In the genomic region with DNA sequence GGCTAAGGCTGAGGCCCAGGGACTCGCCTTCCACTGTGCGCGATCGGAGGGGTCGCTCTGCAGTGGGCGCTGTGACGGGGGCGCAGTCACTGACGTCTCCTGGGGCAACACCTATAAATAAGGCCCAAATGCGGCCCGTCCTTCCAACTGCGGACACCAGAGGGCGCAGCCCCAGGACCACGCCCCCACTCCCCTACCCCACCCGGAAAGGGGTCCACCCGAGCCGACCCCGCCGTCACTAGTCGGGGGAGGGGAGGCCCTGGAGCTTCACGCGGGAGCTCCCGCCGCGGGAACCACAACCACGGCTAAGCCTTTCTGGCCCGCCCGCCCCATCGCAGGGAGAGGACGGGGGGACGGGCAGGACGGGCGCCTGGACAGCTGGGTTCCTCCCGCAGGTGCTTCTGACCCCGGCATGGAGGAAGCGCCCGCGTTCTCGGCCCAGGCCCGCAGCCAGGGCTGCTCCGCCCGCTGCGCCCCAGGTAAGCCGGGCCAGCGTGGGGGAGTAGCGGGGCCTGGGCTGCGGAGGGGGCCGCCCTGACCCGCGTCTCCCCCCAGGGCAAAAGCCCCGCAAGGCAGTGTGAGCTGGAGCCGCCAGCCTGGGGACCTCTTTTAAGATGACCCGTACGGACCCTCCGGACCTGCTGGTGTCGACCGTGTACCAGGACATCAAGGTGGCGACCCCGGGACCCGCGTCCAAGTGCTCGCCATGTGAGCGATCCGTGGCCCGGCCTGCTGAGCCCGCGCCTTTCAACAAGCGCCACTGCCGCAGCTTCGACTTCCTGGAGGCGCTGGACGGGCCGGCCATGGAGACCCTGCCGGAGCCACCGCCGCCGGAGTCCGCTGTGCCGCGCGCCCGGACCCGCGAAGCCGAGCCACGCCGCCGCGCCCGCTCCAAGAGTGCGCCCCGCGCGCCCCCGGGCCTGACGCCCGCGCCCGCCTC, we compare ENCODE assay signal across 8 cellular contexts. TPM values are rescaled to one million over a fixed set of nuclear protein-coding genes. Genes with fewer than 3 reads are reported as not detected.
A peak's percentile ranks its signal among the peaks of the same experiment; 100 is the strongest.
DNase-seq lines count a peak whose midpoint lies in the region; ATAC-seq, FAIRE-seq and TF ChIP-seq lines count a peak whose summit lies in the region.
"Not testable (repeated sequence)": the region's sequence is repeated elsewhere in the genome, so short reads cannot be mapped to it uniquely, and the experiment has no call there.

No MANE protein-coding gene starts in this region.

- H4K8ac ChIP-seq in mesenchymal stem cell (ENCODE audit: low read length): not testable (repeated sequence)

- H3K4me3 ChIP-seq in endothelial cell of umbilical vein (replicated peaks in 1 of 3; ENCODE audit: insufficient read depth in 1 of 3, low read depth in 1 of 3, low read length in 3 of 3); mesenchymal stem cell (ENCODE audit: insufficient read depth in 1 of 2, low read depth in 1 of 2, low read length in 2 of 2); uterus: not testable (repeated sequence)

- not testable (repeated sequence) for FAIRE-seq in endothelial cell of umbilical vein (lab: Jason Lieb, UNC)

- not testable (repeated sequence) for DNase-seq in GM10248 (ENCODE audit: extremely low spot score); endothelial cell of umbilical vein (ENCODE audit: low read depth, low spot score)
- peak; percentile 40 for DNase-seq in NCI-H69 (lab: John Stamatoyannopoulos, UW)
- peak; percentile 79 for DNase-seq in activated CD4-positive, alpha-beta T cell treated with anti-CD3 and anti-CD28 coated beads for 36 hours
- peak; percentile 25 for DNase-seq in mesenchymal stem cell
- DNase-seq in stimulated activated CD4-positive, alpha-beta T cell treated with anti-CD3 and anti-CD28 coated beads, Interleukin-1b, Interleukin-23, amount 100 ng/mL, for 48 hours: peak; percentile 52
- peak; percentile 46 to 60 for DNase-seq in uterus

- not testable (repeated sequence) for H3K36me3 ChIP-seq in endothelial cell of umbilical vein (ENCODE audit: control insufficient read depth in 2 of 2, extremely low read depth in 1 of 2, insufficient read depth in 2 of 2, low read length in 2 of 2); uterus
- peaks cover 9 to 47% of the 10 kb centered on the region in 2 experiments for H3K36me3 ChIP-seq in mesenchymal stem cell (ENCODE audit: control insufficient read depth in 1 of 2, insufficient read depth in 2 of 2, low read depth in 1 of 2, low read length in 2 of 2)

- H3K14ac ChIP-seq in mesenchymal stem cell (ENCODE audit: low read length in 2 of 2): not testable (repeated sequence)

- H4K20me1 ChIP-seq in endothelial cell of umbilical vein (replicated peaks; ENCODE audit: control insufficient read depth, extremely low read depth, insufficient read depth, low read length): not testable (repeated sequence)

- not testable (repeated sequence) for H3K9me1 ChIP-seq in endothelial cell of umbilical vein (replicated peaks; ENCODE audit: control insufficient read depth, extremely low read depth, insufficient read depth, low read length)

- peaks cover 10% of the 10 kb centered on the region for H3K79me1 ChIP-seq in mesenchymal stem cell (replicated peaks; ENCODE audit: low read length, poor library complexity, severe bottlenecking)

- H3K4me2 ChIP-seq in endothelial cell of umbilical vein (ENCODE audit: insufficient read depth, low read length); mesenchymal stem cell (ENCODE audit: low read length, poor library complexity, severe bottlenecking): not testable (repeated sequence)

- not testable (repeated sequence) for H2BK120ac ChIP-seq in mesenchymal stem cell (ENCODE audit: low read depth, low read length)

- H3K4me3 Mint-ChIP-seq in activated CD4-positive, alpha-beta T cell treated with anti-CD3 and anti-CD28 coated beads for 36 hours: peak overlapping the region; percentile 26
- H3K4me3 Mint-ChIP-seq in activated naive CD4-positive, alpha-beta T cell treated with anti-CD3 and anti-CD28 coated beads, Interleukin-2, amount 50 U/mL, for 24 hours: peak overlapping the region; percentile 63

- not testable (repeated sequence) for H2AK5ac ChIP-seq in mesenchymal stem cell (ENCODE audit: low read length, severe bottlenecking)

- not testable (repeated sequence) for H3K27ac ChIP-seq in endothelial cell of umbilical vein (ENCODE audit: insufficient read depth, low read depth, low read length); mesenchymal stem cell (ENCODE audit: low read length, poor library complexity, severe bottlenecking); uterus

- H4K91ac ChIP-seq in mesenchymal stem cell (ENCODE audit: low read length): not testable (repeated sequence)

- intact Hi-C loops in activated CD4-positive, alpha-beta T cell treated with anti-CD3 and anti-CD28 coated beads for 36 hours (cut with DNase I, micrococcal nuclease): loop anchor here in 1 of 2 experiments (10.0 kb wide), 1 partner anchor 191 kb away; a partner anchor contains a TSS
- intact Hi-C loops in endothelial cell of umbilical vein (cut with micrococcal nuclease): loop anchor here (2.0 to 5.0 kb wide), 3 partner anchors 37 to 191 kb away; a partner anchor contains a TSS
- intact Hi-C loops in uterus (cut with DNase I; ENCODE audit: low total_unique reads): not testable (repeated sequence)

- H3K27me3 ChIP-seq in endothelial cell of umbilical vein (ENCODE audit: control insufficient read depth in 2 of 2, insufficient read depth in 2 of 2, low read length in 2 of 2) (peaks cover 10 to 28% of the 10 kb centered on the region in 2 experiments), mesenchymal stem cell (ENCODE audit: control insufficient read depth in 1 of 2, insufficient read depth in 1 of 2, low read length in 2 of 2) (peaks cover 0 to 22% of the 10 kb centered on the region in 2 experiments), uterus (peaks cover 13 to 39% of the 10 kb centered on the region in 2 donors)

- H2BK12ac ChIP-seq in mesenchymal stem cell (ENCODE audit: low read length in 2 of 2): not testable (repeated sequence)

- not testable (repeated sequence) for H3K27ac Mint-ChIP-seq in activated CD4-positive, alpha-beta T cell treated with anti-CD3 and anti-CD28 coated beads for 36 hours; activated naive CD4-positive, alpha-beta T cell treated with anti-CD3 and anti-CD28 coated beads, Interleukin-2, amount 50 U/mL, for 24 hours

- not testable (repeated sequence) for H3K9me3 Mint-ChIP-seq in activated CD4-positive, alpha-beta T cell treated with anti-CD3 and anti-CD28 coated beads for 36 hours (ENCODE audit: low read depth); activated naive CD4-positive, alpha-beta T cell treated with anti-CD3 and anti-CD28 coated beads, Interleukin-2, amount 50 U/mL, for 24 hours

- peak; percentile 1 for ATAC-seq in activated CD4-positive, alpha-beta T cell treated with anti-CD3 and anti-CD28 coated beads for 36 hours

- H3K4me1 Mint-ChIP-seq in activated CD4-positive, alpha-beta T cell treated with anti-CD3 and anti-CD28 coated beads for 36 hours: peaks cover 12% of the 10 kb centered on the region
- H3K4me1 Mint-ChIP-seq in activated naive CD4-positive, alpha-beta T cell treated with anti-CD3 and anti-CD28 coated beads, Interleukin-2, amount 50 U/mL, for 24 hours: peaks cover 13% of the 10 kb centered on the region

- 70% methylated on average over 96 of the region's 99 CpGs for WGBS in mesenchymal stem cell

- not testable (repeated sequence) for TF ChIP-seq POLR2A in endothelial cell of umbilical vein (IDR thresholded peaks at IDR 0.05; ENCODE audit: low read depth, low read length); uterus (IDR thresholded peaks at IDR 0.05)

- H3K4me1 ChIP-seq in endothelial cell of umbilical vein (ENCODE audit: control insufficient read depth, extremely low read depth, insufficient read depth, low read length): not testable (repeated sequence)
- H3K4me1 ChIP-seq in mesenchymal stem cell (ENCODE audit: control insufficient read depth, insufficient read depth, low read depth, low read length): peaks cover 57% of the 10 kb centered on the region
- H3K4me1 ChIP-seq in uterus: peaks cover 0 to 45% of the 10 kb centered on the region in 2 donors

- H2BK5ac ChIP-seq in mesenchymal stem cell (ENCODE audit: low read depth, low read length, poor library complexity, severe bottlenecking): not testable (repeated sequence)

- H3K4ac ChIP-seq in mesenchymal stem cell (ENCODE audit: low read depth in 1 of 2, low read length in 2 of 2): not testable (repeated sequence)

- not testable (repeated sequence) for H3K9me3 ChIP-seq in endothelial cell of umbilical vein (replicated peaks; ENCODE audit: control insufficient read depth, insufficient read depth, low read length); mesenchymal stem cell (ENCODE audit: control insufficient read depth, low read length); uterus

- not testable (repeated sequence) for H3K9ac ChIP-seq in endothelial cell of umbilical vein (replicated peaks; ENCODE audit: extremely low read depth, insufficient read depth, low read length); mesenchymal stem cell (ENCODE audit: low read length)

- TF ChIP-seq CTCF in GM10248 (IDR thresholded peaks at IDR 0.05; ENCODE audit: control extremely low read depth, extremely low read depth, low read depth, missing control alignments) (peak; percentile 47), endothelial cell of umbilical vein (IDR thresholded peaks at IDR 0.05; ENCODE audit: extremely low read depth in 1 of 2, insufficient read depth in 1 of 2, low read depth in 1 of 2, low read length in 2 of 2) (peak; percentile 22 to 43), uterus (IDR thresholded peaks at IDR 0.05) (peak; percentile 52 to 77 (median 54))

- dilution Hi-C loops in endothelial cell of umbilical vein (cut with MboI; ENCODE audit: extremely low pct_ligation_motif_present, low sequenced_read_pairs): not testable (repeated sequence)

- H3K18ac ChIP-seq in mesenchymal stem cell (ENCODE audit: low read depth in 1 of 2, low read length in 2 of 2): not testable (repeated sequence)

- peaks cover 14% of the 10 kb centered on the region for H3K27me3 Mint-ChIP-seq in activated CD4-positive, alpha-beta T cell treated with anti-CD3 and anti-CD28 coated beads for 36 hours
- H3K27me3 Mint-ChIP-seq in activated naive CD4-positive, alpha-beta T cell treated with anti-CD3 and anti-CD28 coated beads, Interleukin-2, amount 50 U/mL, for 24 hours: not testable (repeated sequence)

- not testable (repeated sequence) for H3K79me2 ChIP-seq in endothelial cell of umbilical vein (ENCODE audit: control insufficient read depth, insufficient read depth, low read length)

- not testable (repeated sequence) for H2AFZ ChIP-seq in endothelial cell of umbilical vein (ENCODE audit: low read depth, low read length); mesenchymal stem cell (ENCODE audit: low read depth, low read length)

- H2BK15ac ChIP-seq in mesenchymal stem cell (ENCODE audit: low read depth, poor library complexity, severe bottlenecking): not testable (repeated sequence)

- not testable (repeated sequence) for BruUV-seq in endothelial cell of umbilical vein (replicated peaks; lab: Mats Ljungman, UMichigan)

- not testable (repeated sequence) for H3K36me3 Mint-ChIP-seq in activated CD4-positive, alpha-beta T cell treated with anti-CD3 and anti-CD28 coated beads for 36 hours (ENCODE audit: low read depth); activated naive CD4-positive, alpha-beta T cell treated with anti-CD3 and anti-CD28 coated beads, Interleukin-2, amount 50 U/mL, for 24 hours

- H3K23ac ChIP-seq in mesenchymal stem cell (ENCODE audit: low read length in 2 of 2): not testable (repeated sequence)

- POLR2A ChIA-PET in GM10248 (lab: Yijun Ruan, JAX); activated CD4-positive, alpha-beta T cell treated with anti-CD3 and anti-CD28 coated beads for 36 hours (lab: Charles Lee); endothelial cell of umbilical vein (lab: Charles Lee): not testable (repeated sequence)

- CTCF ChIA-PET in GM10248 (lab: Yijun Ruan, JAX) (interaction anchor here (1.1 to 6.3 kb wide), 10 partner anchors 10 to 104 kb away, joined by 3 to 77 read pairs (median 4); a partner anchor contains a TSS), endothelial cell of umbilical vein (lab: Charles Lee) (interaction anchor here (1.2 to 2.8 kb wide), 4 partner anchors 104 to 191 kb away, joined by 3 to 18 read pairs (median 7); no protein-coding TSS in a partner anchor)
- CTCF ChIA-PET in activated CD4-positive, alpha-beta T cell treated with anti-CD3 and anti-CD28 coated beads for 36 hours (lab: Charles Lee): interaction anchor here (0.5 to 2.7 kb wide), 5 partner anchors 31 to 191 kb away, joined by 3 to 21 read pairs (median 6); a partner anchor contains a TSS

RNA-seq across cellular contexts. Expression of a gene that starts 1.8 kb away (rescaled TPM):
- 1 to 10 TPM; 4.3 to 4.8 TPM for total RNA-seq in activated CD4-positive, alpha-beta T cell treated with anti-CD3 and anti-CD28 coated beads for 36 hours
- total RNA-seq in endothelial cell of umbilical vein: 1.3 and 1.7 TPM in 2 replicates
- polyA plus RNA-seq in endothelial cell of umbilical vein: 0.30 and 0.32 TPM in 2 replicates
- 0.06 and 0.20 TPM in 2 replicates for polyA plus RNA-seq in endothelial cell of umbilical vein (2011; cell fraction: cytosol; rRNA removed)
- polyA plus RNA-seq in endothelial cell of umbilical vein (2011; cell fraction: nucleus; rRNA removed): 2.4 and 3.0 TPM in 2 replicates
- polyA plus RNA-seq in endothelial cell of umbilical vein (2012): 0.44 and 0.67 TPM in 2 replicates
- polyA minus RNA-seq in endothelial cell of umbilical vein: 0.12 and 0.17 TPM in 2 replicates
- polyA minus RNA-seq in endothelial cell of umbilical vein (2011; cell fraction: cytosol; rRNA and poly(A)+ RNA removed): 2.3 TPM
- polyA minus RNA-seq in endothelial cell of umbilical vein (2011; cell fraction: nucleus; rRNA and poly(A)+ RNA removed): 0.29 and 0.67 TPM in 2 replicates
- 2.3 TPM for polyA plus RNA-seq in mesenchymal stem cell (2013, experiment 1 of 2)
- polyA plus RNA-seq in mesenchymal stem cell (2013, experiment 2 of 2): 2.4 TPM
- total RNA-seq in uterus: 1 to 10 TPM in 3 of 4 donors, not detected in 1; 1.3 to 3.6 (median 3.6) TPM

RNA-seq across cellular contexts. Expression of a gene that starts 5.1 kb away (rescaled TPM):
- 10 to 100 TPM; 94.5 to 98.9 TPM for total RNA-seq in activated CD4-positive, alpha-beta T cell treated with anti-CD3 and anti-CD28 coated beads for 36 hours
- 139 and 165 TPM in 2 replicates for total RNA-seq in endothelial cell of umbilical vein
- polyA plus RNA-seq in endothelial cell of umbilical vein: 319 and 376 TPM in 2 replicates
- 233 and 272 TPM in 2 replicates for polyA plus RNA-seq in endothelial cell of umbilical vein (2011; cell fraction: cytosol; rRNA removed)
- 126 and 144 TPM in 2 replicates for polyA plus RNA-seq in endothelial cell of umbilical vein (2011; cell fraction: nucleus; rRNA removed)
- polyA plus RNA-seq in endothelial cell of umbilical vein (2012): 78.8 and 146 TPM in 2 replicates
- polyA minus RNA-seq in endothelial cell of umbilical vein: 24.8 and 32.3 TPM in 2 replicates
- polyA minus RNA-seq in endothelial cell of umbilical vein (2011; cell fraction: cytosol; rRNA and poly(A)+ RNA removed): 51.2 TPM
- polyA minus RNA-seq in endothelial cell of umbilical vein (2011; cell fraction: nucleus; rRNA and poly(A)+ RNA removed): 14.3 and 22.6 TPM in 2 replicates
- polyA plus RNA-seq in mesenchymal stem cell (2013, experiment 1 of 2): 179 TPM
- 179 TPM for polyA plus RNA-seq in mesenchymal stem cell (2013, experiment 2 of 2)
- total RNA-seq in uterus: 10 to 100 TPM; 12.4 to 55.5 (median 31.4) TPM

RNA-seq across cellular contexts. Expression of a gene that starts 8.1 kb away (rescaled TPM):
- total RNA-seq in activated CD4-positive, alpha-beta T cell treated with anti-CD3 and anti-CD28 coated beads for 36 hours: 10 to 100 TPM; 16.6 to 17.5 TPM
- total RNA-seq in endothelial cell of umbilical vein (7.2 and 7.7 TPM in 2 replicates), uterus (1 to 10 TPM in 2 of 4 donors, under 1 TPM in 1, not detected in 1; 0.26 to 4.3 (median 4.2) TPM)
- polyA plus RNA-seq in endothelial cell of umbilical vein: 3.6 and 4.7 TPM in 2 replicates
- 0.37 and 0.85 TPM in 2 replicates for polyA plus RNA-seq in endothelial cell of umbilical vein (2011; cell fraction: cytosol; rRNA removed)
- polyA plus RNA-seq in endothelial cell of umbilical vein (2011; cell fraction: nucleus; rRNA removed): 28.9 and 32.4 TPM in 2 replicates
- polyA plus RNA-seq in endothelial cell of umbilical vein (2012): 1.9 and 2.1 TPM in 2 replicates
- 0.70 and 1.4 TPM in 2 replicates for polyA minus RNA-seq in endothelial cell of umbilical vein
- 0.82 TPM for polyA minus RNA-seq in endothelial cell of umbilical vein (2011; cell fraction: cytosol; rRNA and poly(A)+ RNA removed)
- polyA minus RNA-seq in endothelial cell of umbilical vein (2011; cell fraction: nucleus; rRNA and poly(A)+ RNA removed): 2.6 and 4.9 TPM in 2 replicates
- polyA plus RNA-seq in mesenchymal stem cell (2013, experiment 1 of 2): 1.6 TPM
- 2.1 TPM for polyA plus RNA-seq in mesenchymal stem cell (2013, experiment 2 of 2)

RNA-seq across cellular contexts. Expression of a gene that starts 22.0 kb away (rescaled TPM):
- 100 to 1,000 TPM; 282 to 320 TPM for total RNA-seq in activated CD4-positive, alpha-beta T cell treated with anti-CD3 and anti-CD28 coated beads for 36 hours
- total RNA-seq in endothelial cell of umbilical vein (356 and 388 TPM in 2 replicates), uterus (100 to 1,000 TPM in 3 of 4 donors, 10 to 100 TPM in 1; 75.6 to 244 (median 144) TPM)
- polyA plus RNA-seq in endothelial cell of umbilical vein: 411 and 478 TPM in 2 replicates
- polyA plus RNA-seq in endothelial cell of umbilical vein (2011; cell fraction: cytosol; rRNA removed): 611 and 729 TPM in 2 replicates
- polyA plus RNA-seq in endothelial cell of umbilical vein (2011; cell fraction: nucleus; rRNA removed): 236 and 342 TPM in 2 replicates
- 409 and 538 TPM in 2 replicates for polyA plus RNA-seq in endothelial cell of umbilical vein (2012)
- 110 and 111 TPM in 2 replicates for polyA minus RNA-seq in endothelial cell of umbilical vein
- 153 TPM for polyA minus RNA-seq in endothelial cell of umbilical vein (2011; cell fraction: cytosol; rRNA and poly(A)+ RNA removed)
- polyA minus RNA-seq in endothelial cell of umbilical vein (2011; cell fraction: nucleus; rRNA and poly(A)+ RNA removed): 25.3 and 64.1 TPM in 2 replicates
- polyA plus RNA-seq in mesenchymal stem cell (2013, experiment 1 of 2): 391 TPM
- polyA plus RNA-seq in mesenchymal stem cell (2013, experiment 2 of 2): 389 TPM

RNA-seq across cellular contexts. Expression of a gene that starts 36.3 kb away (rescaled TPM):
- total RNA-seq in activated CD4-positive, alpha-beta T cell treated with anti-CD3 and anti-CD28 coated beads for 36 hours: 10 to 100 TPM; 66.2 to 71.8 TPM
- total RNA-seq in endothelial cell of umbilical vein (112 TPM in 2 replicates), uterus (10 to 100 TPM; 28.8 to 57.9 (median 39.6) TPM)
- polyA plus RNA-seq in endothelial cell of umbilical vein: 60.8 and 61.3 TPM in 2 replicates
- polyA plus RNA-seq in endothelial cell of umbilical vein (2011; cell fraction: cytosol; rRNA removed): 52.4 and 58.7 TPM in 2 replicates
- 87.8 and 92.7 TPM in 2 replicates for polyA plus RNA-seq in endothelial cell of umbilical vein (2011; cell fraction: nucleus; rRNA removed)
- 111 and 119 TPM in 2 replicates for polyA plus RNA-seq in endothelial cell of umbilical vein (2012)
- 72.8 and 74.6 TPM in 2 replicates for polyA minus RNA-seq in endothelial cell of umbilical vein
- 60.0 TPM for polyA minus RNA-seq in endothelial cell of umbilical vein (2011; cell fraction: cytosol; rRNA and poly(A)+ RNA removed)
- polyA minus RNA-seq in endothelial cell of umbilical vein (2011; cell fraction: nucleus; rRNA and poly(A)+ RNA removed): 37.0 and 48.5 TPM in 2 replicates
- 74.0 TPM for polyA plus RNA-seq in mesenchymal stem cell (2013, experiment 1 of 2)
- polyA plus RNA-seq in mesenchymal stem cell (2013, experiment 2 of 2): 70.6 TPM
